Comparison of ENCODE assay signal across 1 cellular context in the genomic region with DNA sequence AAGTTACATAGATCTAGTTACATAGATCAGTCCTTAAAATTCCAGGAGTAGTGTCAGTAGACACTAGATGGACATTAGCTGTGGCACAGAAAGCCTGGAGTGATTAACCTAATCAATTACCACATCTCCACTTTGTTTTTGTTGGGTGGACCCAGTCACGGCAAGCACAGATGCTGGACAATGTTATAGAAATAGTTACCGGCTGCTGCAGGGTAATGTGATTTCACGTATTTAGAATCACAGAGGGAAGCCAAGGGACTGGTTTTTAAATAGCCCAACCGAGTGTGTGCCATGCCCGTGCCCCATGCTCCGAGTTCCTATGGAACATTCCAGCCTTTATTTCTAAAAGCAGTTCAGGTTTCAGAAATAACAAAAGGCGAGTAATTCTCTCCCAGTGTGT.
TF ChIP-seq lines count a peak whose summit lies in the region.

No MANE protein-coding gene starts in this region.

TF ChIP-seq in H1, 55 proteins besides CTCF, POLR2A, EP300 and RAD21:
- TF ChIP-seq RBBP5 (IDR thresholded peaks at IDR 0.05; ENCODE audit: borderline replicate concordance, low read depth, low read length), result no peak
- peak; percentile 21 for TF ChIP-seq KDM4A (IDR thresholded peaks at IDR 0.05; ENCODE audit: low read depth, low read length, severe bottlenecking)
